Comparison of ENCODE assay signal across 1 cellular context in the genomic region with DNA sequence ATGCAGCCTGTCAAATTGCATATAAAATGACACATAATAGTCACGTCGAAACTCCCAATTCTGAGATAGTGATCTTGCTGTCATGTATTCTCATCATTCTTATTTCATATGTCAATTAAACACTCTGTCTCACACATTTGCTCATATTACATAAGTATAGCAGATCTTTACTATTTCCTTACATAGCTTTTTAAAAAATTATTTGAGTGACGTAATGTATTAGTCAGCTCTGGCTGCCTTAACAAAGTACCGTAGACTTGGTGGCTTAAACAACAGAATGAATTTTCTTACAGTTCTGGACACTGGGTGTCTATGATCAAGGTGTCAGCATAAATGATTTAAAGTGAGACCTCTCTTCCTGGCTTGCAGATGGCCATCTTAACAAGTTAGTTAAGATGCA.
TF ChIP-seq lines count a peak whose summit lies in the region.

No MANE protein-coding gene starts in this region.

TF ChIP-seq in HepG2, 621 proteins besides CTCF, POLR2A, EP300 and RAD21 (continued from another document):
- TF ChIP-seq REST (IDR thresholded peaks at IDR 0.05; ENCODE audit: borderline replicate concordance in 1 of 2, low read depth in 1 of 2, low read length in 2 of 2): no peak
- TF ChIP-seq STAG1 (CRISPR knock-in tag; IDR thresholded peaks at IDR 0.05): no peak
